15 cellular contexts compared by ENCODE assay signal in the genomic region with DNA sequence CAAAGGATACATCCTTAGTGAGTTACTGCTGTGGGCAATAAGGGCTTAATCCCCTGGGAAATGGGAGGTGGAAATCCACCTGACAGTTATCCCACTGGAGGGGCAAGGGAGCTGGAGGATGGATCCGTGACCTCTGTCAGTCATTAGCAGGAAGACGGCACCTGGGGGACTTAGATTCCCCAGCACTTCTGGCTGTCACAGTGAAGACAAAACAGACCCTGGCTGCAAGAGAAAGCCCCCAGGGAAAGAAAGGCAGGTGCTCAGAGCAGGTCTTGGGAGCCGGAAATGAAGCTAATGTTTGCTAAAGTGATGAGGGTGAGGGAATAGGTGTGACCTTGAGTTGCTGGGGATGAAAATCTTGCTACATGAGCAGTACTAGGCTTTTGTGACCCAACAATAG.
"Had no signal": no experiment of that assay in that cellular context is flagged by ENCODE, and none has a peak within 500 bp of the region (broad histone marks: within the 10 kb centered on the region; RNA-seq: fewer than 3 reads in every experiment).

No MANE protein-coding gene starts in this region.

- H3K27me3 ChIP-seq: brain microvascular endothelial cell had no signal

- H3K27ac Mint-ChIP-seq: activated naive CD4-positive, alpha-beta T cell treated with anti-CD3 and anti-CD28 coated beads, Interleukin-2, amount 50 U/mL, for 24 hours; natural killer cell treated with Interleukin-12 subunit alpha and Interleukin-12 subunit beta and Interleukin-15 and Interleukin-18, amount 100 ng/mL, for 72 hours; stimulated activated naive B cell treated with anti-CD40 and anti-IgM and Interleukin-4, amounts not matched to agents 10 μg/mL and 1 μg/mL and 100 μg/mL, for 72 hours had no signal

- H3K4me3 Mint-ChIP-seq: activated naive CD4-positive, alpha-beta T cell treated with anti-CD3 and anti-CD28 coated beads, Interleukin-2, amount 50 U/mL, for 24 hours; natural killer cell treated with Interleukin-12 subunit alpha and Interleukin-12 subunit beta and Interleukin-15 and Interleukin-18, amount 100 ng/mL, for 72 hours; stimulated activated naive B cell treated with anti-CD40 and anti-IgM and Interleukin-4, amounts not matched to agents 10 μg/mL and 1 μg/mL and 100 μg/mL, for 72 hours had no signal

- DNase-seq: activated CD4-positive, alpha-beta T cell treated with anti-CD3 and anti-CD28 coated beads, Interleukin-2, amount 50 U/mL, for 1 hour; activated CD4-positive, CD25-positive, alpha-beta regulatory T cell; amniotic stem cell; brain microvascular endothelial cell; effector memory CD4-positive, alpha-beta T cell; left ventricle myocardium superior; mesenchymal stem cell; spleen; stimulated activated CD4-positive, alpha-beta T cell treated with anti-CD3 and anti-CD28 coated beads, Interleukin-1b, Interleukin-23, amount 100 ng/mL, for 48 hours; stimulated activated naive B cell treated with anti-CD40 and anti-IgM and Interleukin-4, amounts not matched to agents 10 μg/mL and 1 μg/mL and 100 μg/mL, for 72 hours; substantia nigra; trophoblast cell had no signal

- H3K36me3 Mint-ChIP-seq: natural killer cell treated with Interleukin-12 subunit alpha and Interleukin-12 subunit beta and Interleukin-15 and Interleukin-18, amount 100 ng/mL, for 72 hours; stimulated activated naive B cell treated with anti-CD40 and anti-IgM and Interleukin-4, amounts not matched to agents 10 μg/mL and 1 μg/mL and 100 μg/mL, for 72 hours had no signal

- H3K27ac ChIP-seq: brain microvascular endothelial cell, spleen had no signal

- H3K4me3 ChIP-seq: spleen had no signal

- H3K9me3 Mint-ChIP-seq: activated naive CD4-positive, alpha-beta T cell treated with anti-CD3 and anti-CD28 coated beads, Interleukin-2, amount 50 U/mL, for 24 hours; natural killer cell treated with Interleukin-12 subunit alpha and Interleukin-12 subunit beta and Interleukin-15 and Interleukin-18, amount 100 ng/mL, for 72 hours had no signal

- H3K36me3 ChIP-seq: brain microvascular endothelial cell, spleen had no signal

- ATAC-seq: left ventricle myocardium superior; natural killer cell treated with Interleukin-12 subunit alpha and Interleukin-12 subunit beta and Interleukin-15 and Interleukin-18, amount 100 ng/mL, for 72 hours; sciatic nerve; stimulated activated naive B cell treated with anti-CD40 and anti-IgM and Interleukin-4, amounts not matched to agents 10 μg/mL and 1 μg/mL and 100 μg/mL, for 72 hours had no signal

- H3K4me1 ChIP-seq: spleen had no signal

- H3K4me1 Mint-ChIP-seq: activated naive CD4-positive, alpha-beta T cell treated with anti-CD3 and anti-CD28 coated beads, Interleukin-2, amount 50 U/mL, for 24 hours; stimulated activated naive B cell treated with anti-CD40 and anti-IgM and Interleukin-4, amounts not matched to agents 10 μg/mL and 1 μg/mL and 100 μg/mL, for 72 hours had no signal
